Comparison of ENCODE assay signal across 8 cellular contexts in the genomic region with DNA sequence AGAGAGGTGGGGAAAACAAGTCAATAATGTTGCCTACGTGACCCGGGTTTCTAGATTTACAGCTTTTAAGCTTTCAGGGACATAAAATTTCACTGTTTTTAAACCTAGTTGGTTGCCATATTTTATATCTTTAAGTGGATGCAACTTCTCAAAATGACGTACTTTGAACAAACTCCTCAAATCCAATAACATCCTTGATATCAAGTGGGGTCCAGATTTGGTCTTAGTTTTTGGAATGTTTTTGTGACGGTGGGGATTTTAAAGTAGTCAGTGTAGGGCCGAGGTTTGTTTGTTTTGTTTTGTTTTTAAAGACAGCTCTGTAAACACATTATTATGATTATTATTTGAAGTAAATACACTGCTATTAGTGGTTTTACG. TPM values are rescaled to one million over a fixed set of nuclear protein-coding genes. Genes with fewer than 3 reads are reported as not detected.
A peak's percentile ranks its signal among the peaks of the same experiment; 100 is the strongest.
DNase-seq lines count a peak whose midpoint lies in the region; ATAC-seq and TF ChIP-seq lines count a peak whose summit lies in the region.

No MANE protein-coding gene starts in this region.

- H3K79me2 ChIP-seq in GM23338 (replicated peaks; ENCODE audit: insufficient read depth) = no peaks in the 10 kb centered on the region

- H4K20me1 ChIP-seq in GM23338 (replicated peaks; ENCODE audit: insufficient read depth) = peaks cover 43% of the 10 kb centered on the region

- no peak for ATAC-seq in GM23338
- no peak for ATAC-seq in Panc1
- ATAC-seq in HG02970 (IDR thresholded peaks at IDR 0.05; ENCODE audit: low FRiP score, unreplicated experiment) = no peak

- H3K9me3 ChIP-seq in Panc1 (ENCODE audit: control insufficient read depth, insufficient read depth, low read depth, low read length) (no peaks in the 10 kb centered on the region), esophagus (ENCODE audit: control insufficient read depth in 2 of 2, insufficient read depth in 1 of 2, low read depth in 1 of 2, low read length in 1 of 2) (no peaks in the 10 kb centered on the region)

- no peak overlapping the region for H2AFZ ChIP-seq in GM23338

- H3K36me3 ChIP-seq in GM23338 (ENCODE audit: insufficient read depth) (no peaks in the 10 kb centered on the region), Panc1 (ENCODE audit: control insufficient read depth, insufficient read depth, low read length) (peaks cover 5% of the 10 kb centered on the region), esophagus (ENCODE audit: control insufficient read depth in 2 of 2, insufficient read depth in 2 of 2, low read length in 1 of 2) (peaks cover 0 to 2% of the 10 kb centered on the region in 2 donors)

- H3K4me3 Mint-ChIP-seq in GM23338 = peak overlapping the region; percentile 67; the same call in 2 of the 3 replicates

- H3K4me3 ChIP-seq in GM23338 (peak overlapping the region; percentile 80), Panc1 (ENCODE audit: low read depth in 2 of 2, low read length in 2 of 2) (peak overlapping the region; percentile 74 to 95), esophagus (ENCODE audit: low read depth in 1 of 2, low read length in 2 of 2) (peak overlapping the region; percentile 70 to 86), skeletal muscle cell (ENCODE audit: low read depth, low read length) (peak overlapping the region; percentile 90)

- TF ChIP-seq CTCF in GM23338 (conservative IDR thresholded peaks at IDR 0.05; ENCODE audit: low read depth in 2 of 2) (no peak), Panc1 (IDR thresholded peaks at IDR 0.05) (no peak)

- intact Hi-C loops in Panc1 (cut with micrococcal nuclease; ENCODE audit: unreplicated experiment) = loop anchor here (10.0 kb wide), 1 partner anchor 196 kb away; no protein-coding TSS in a partner anchor

- no peak overlapping the region for H3K27ac ChIP-seq in GM23338 (ENCODE audit: low read depth)
- peak overlapping the region; percentile 100 for H3K27ac ChIP-seq in Panc1 (ENCODE audit: low read length)
- H3K27ac ChIP-seq in esophagus (ENCODE audit: low read depth in 2 of 2, low read length in 1 of 2) = peak overlapping the region; percentile 98 to 100

- no peaks in the 10 kb centered on the region for H3K9me2 ChIP-seq in GM23338 (ENCODE audit: insufficient read depth)

- peaks cover 18% of the 10 kb centered on the region for H3K4me1 Mint-ChIP-seq in GM23338

- H3K27ac Mint-ChIP-seq in GM23338 = no peak overlapping the region

- no peaks in the 10 kb centered on the region for H3K9me3 Mint-ChIP-seq in GM23338

- H3K4me1 ChIP-seq in GM23338 (ENCODE audit: insufficient read depth) = peaks cover 21% of the 10 kb centered on the region; the same call in 1 of the 2 replicates
- peaks cover 22% of the 10 kb centered on the region for H3K4me1 ChIP-seq in Panc1 (ENCODE audit: control insufficient read depth, insufficient read depth, low read length)
- no peaks in the 10 kb centered on the region for H3K4me1 ChIP-seq in esophagus (ENCODE audit: control insufficient read depth in 2 of 2, insufficient read depth in 2 of 2, low read length in 1 of 2)

- peak overlapping the region; percentile 99 for H3K4me2 ChIP-seq in GM23338

- H3K27me3 Mint-ChIP-seq in GM23338 (ENCODE audit: insufficient read depth, low read depth, poor library complexity) = peaks cover 90% of the 10 kb centered on the region

- CTCF ChIA-PET in Panc1 (lab: Charles Lee) = interaction anchor here (0.6 to 1.1 kb wide), 4 partner anchors 62 to 196 kb away, joined by 3 to 5 read pairs (median 3); no protein-coding TSS in a partner anchor

- no peak for DNase-seq in GM23338 (ENCODE audit: low spot score)
- DNase-seq in Panc1 (ENCODE audit: low read depth, low spot score) = no peak
- no peak for DNase-seq in skeletal muscle cell (ENCODE audit: low read depth)
- DNase-seq in NCI-H187 (lab: John Stamatoyannopoulos, UW) = no peak
- no peak for DNase-seq in cerebellar nuclear complex (lab: John Stamatoyannopoulos, UW)
- DNase-seq in stimulated activated CD4-positive, alpha-beta T cell treated with anti-CD3 and anti-CD28 coated beads, Interleukin-4, amount 100 ng/mL, for 1 hour = no peak

- POLR2A ChIA-PET in Panc1 (lab: Charles Lee) = no interaction called here

- peaks cover 99% of the 10 kb centered on the region for H3K27me3 ChIP-seq in GM23338 (ENCODE audit: insufficient read depth)
- no peaks in the 10 kb centered on the region for H3K27me3 ChIP-seq in Panc1 (ENCODE audit: control insufficient read depth, insufficient read depth, low read length)
- H3K27me3 ChIP-seq in esophagus (ENCODE audit: control insufficient read depth in 1 of 2, insufficient read depth in 2 of 2, low read length in 2 of 2) = no peaks in the 10 kb centered on the region

- H3K36me3 Mint-ChIP-seq in GM23338 (ENCODE audit: low read depth) = no peaks in the 10 kb centered on the region

- H3F3A ChIP-seq in GM23338 (replicated peaks; ENCODE audit: low read depth) = peaks cover 40% of the 10 kb centered on the region

- BruUV-seq in Panc1 (replicated peaks; lab: Mats Ljungman, UMichigan) = TSS peak; percentile 63

- in situ Hi-C loops in Panc1 (cut with HindIII; ENCODE audit: low pct_unique_long_range_greater_than_20kb, low sequenced_read_pairs) = no loop called here

- WGBS in esophagus, 2 donors = 10 to 12% methylated on average over 6 of the region's 6 CpGs

TF ChIP-seq in GM23338, 12 proteins besides CTCF, POLR2A, EP300 and RAD21:
- TF ChIP-seq EZH2 (IDR thresholded peaks at IDR 0.05; ENCODE audit: low read depth, unreplicated experiment) (peak; percentile 4), STAT1 (IDR thresholded peaks at IDR 0.05; ENCODE audit: unreplicated experiment) (no peak)
- TF ChIP-seq, protein P1, sequence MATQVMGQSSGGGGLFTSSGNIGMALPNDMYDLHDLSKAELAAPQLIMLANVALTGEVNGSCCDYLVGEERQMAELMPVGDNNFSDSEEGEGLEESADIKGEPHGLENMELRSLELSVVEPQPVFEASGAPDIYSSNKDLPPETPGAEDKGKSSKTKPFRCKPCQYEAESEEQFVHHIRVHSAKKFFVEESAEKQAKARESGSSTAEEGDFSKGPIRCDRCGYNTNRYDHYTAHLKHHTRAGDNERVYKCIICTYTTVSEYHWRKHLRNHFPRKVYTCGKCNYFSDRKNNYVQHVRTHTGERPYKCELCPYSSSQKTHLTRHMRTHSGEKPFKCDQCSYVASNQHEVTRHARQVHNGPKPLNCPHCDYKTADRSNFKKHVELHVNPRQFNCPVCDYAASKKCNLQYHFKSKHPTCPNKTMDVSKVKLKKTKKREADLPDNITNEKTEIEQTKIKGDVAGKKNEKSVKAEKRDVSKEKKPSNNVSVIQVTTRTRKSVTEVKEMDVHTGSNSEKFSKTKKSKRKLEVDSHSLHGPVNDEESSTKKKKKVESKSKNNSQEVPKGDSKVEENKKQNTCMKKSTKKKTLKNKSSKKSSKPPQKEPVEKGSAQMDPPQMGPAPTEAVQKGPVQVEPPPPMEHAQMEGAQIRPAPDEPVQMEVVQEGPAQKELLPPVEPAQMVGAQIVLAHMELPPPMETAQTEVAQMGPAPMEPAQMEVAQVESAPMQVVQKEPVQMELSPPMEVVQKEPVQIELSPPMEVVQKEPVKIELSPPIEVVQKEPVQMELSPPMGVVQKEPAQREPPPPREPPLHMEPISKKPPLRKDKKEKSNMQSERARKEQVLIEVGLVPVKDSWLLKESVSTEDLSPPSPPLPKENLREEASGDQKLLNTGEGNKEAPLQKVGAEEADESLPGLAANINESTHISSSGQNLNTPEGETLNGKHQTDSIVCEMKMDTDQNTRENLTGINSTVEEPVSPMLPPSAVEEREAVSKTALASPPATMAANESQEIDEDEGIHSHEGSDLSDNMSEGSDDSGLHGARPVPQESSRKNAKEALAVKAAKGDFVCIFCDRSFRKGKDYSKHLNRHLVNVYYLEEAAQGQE (IDR thresholded peaks at IDR 0.05; ENCODE audit: unreplicated experiment) = no peak

RNA-seq across cellular contexts. Expression of gene CDKN2C, which starts 0.5 kb away (rescaled TPM):
- not detected in 2 replicates for total RNA-seq in GM23338 (2014; rRNA removed; shearing (Covaris generic))
- polyA plus RNA-seq in GM23338 (2016; fragmentation: Nextera tagmentation; extraction: Ambion mirVana) (not detected in 2 replicates), esophagus (10 to 100 TPM in 1 of 2 donors, 1 to 10 TPM in 1; 9.3 to 15.7 TPM)
- total RNA-seq in Panc1 (2021; ENCODE audit: unreplicated experiment) = 50.4 TPM
- polyA plus RNA-seq in Panc1 (2012; ENCODE audit: insufficient read length) = 32.4 TPM

RNA-seq across cellular contexts. Expression of gene FAF1, which starts 10.4 kb away (rescaled TPM):
- 53.2 and 54.2 TPM in 2 replicates for total RNA-seq in GM23338 (2014; rRNA removed; shearing (Covaris generic))
- 19.8 and 24.1 TPM in 2 replicates for polyA plus RNA-seq in GM23338 (2016; fragmentation: Nextera tagmentation; extraction: Ambion mirVana)
- total RNA-seq in Panc1 (2021; ENCODE audit: unreplicated experiment) = 101 TPM
- 39.7 TPM for polyA plus RNA-seq in Panc1 (2012; ENCODE audit: insufficient read length)
- 10 to 100 TPM; 18.4 to 32.1 TPM for polyA plus RNA-seq in esophagus

Comparison
In these comparisons a context has a peak if more than half of its experiments do, and no peak if none do; other contexts are left out.
1. RNA of gene CDKN2C, which starts 0.5 kb away (total RNA-seq): 50.4 TPM in Panc1 (single experiment); not detected in GM23338; every median in the first group is over 10 times any median in the second.
2. Peak in every context shown above with its lines, with median percentiles within 50 percentile points of each other: H3K4me3 ChIP-seq.